Comparison of ENCODE assay signal across 22 cellular contexts in the genomic region with DNA sequence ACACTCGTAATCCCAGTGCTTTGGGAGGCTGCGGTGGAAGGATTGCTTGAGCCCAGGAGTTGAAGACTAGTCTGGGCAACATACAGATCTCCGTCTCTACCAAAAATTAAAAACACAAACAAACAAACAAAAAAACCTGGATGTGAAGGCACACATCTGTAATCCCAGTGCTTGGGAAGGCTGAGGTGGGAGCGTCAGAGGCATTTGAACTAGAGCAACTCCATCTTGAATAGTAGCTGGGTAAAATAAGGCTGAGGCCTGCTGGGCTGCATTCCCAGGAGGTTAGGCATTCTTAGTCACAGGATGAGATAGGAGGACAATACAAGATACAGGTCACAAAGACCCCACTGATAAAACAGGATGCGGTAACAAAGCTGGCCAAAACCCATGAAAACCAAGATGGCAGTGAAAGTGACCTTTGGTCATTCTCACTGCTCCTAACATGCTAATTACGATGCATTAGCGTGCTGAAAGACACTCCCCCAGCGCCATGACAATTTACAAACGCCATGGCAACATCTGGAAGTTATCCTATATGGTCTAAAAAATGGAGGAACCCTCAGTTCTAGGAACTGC. TPM values are rescaled to one million over a fixed set of nuclear protein-coding genes. Genes with fewer than 3 reads are reported as not detected.
"Had no signal": no experiment of that assay in that cellular context is flagged by ENCODE, and none has a peak within 500 bp of the region (broad histone marks: within the 10 kb centered on the region; RNA-seq: fewer than 3 reads in every experiment).

No MANE protein-coding gene starts in this region.

- DNase-seq: KBM-7, MG63, NCI-H1092 treated with DMSO at 0.1 percent for 48 hours, NCI-H1436, NCI-H187, NCI-H2029, NCI-H2081 treated with DMSO at 0.1 percent for 48 hours, NCI-H2171, NCI-H2227 treated with DMSO at 0.1 percent for 48 hours, NCI-H524, NCI-H526 treated with DMSO at 0.1 percent for 48 hours, NCI-H774, SHP77, SK-N-SH, SW 1271 had no signal

- H3K36me3 ChIP-seq: MG63 had no signal

- H3K27me3 ChIP-seq: MG63 had no signal

- H3K9ac ChIP-seq: SK-N-SH had no signal

- FAIRE-seq: HTR-8/SVneo, RCC 7860 had no signal

- H3K4me2 ChIP-seq: SK-N-SH had no signal

- H3K9me3 ChIP-seq: MG63, SK-N-SH had no signal

- H3K9me3 Mint-ChIP-seq: IgD-negative memory B cell had no signal

- H3K4me3 ChIP-seq: MG63 had no signal

- H3K27ac ChIP-seq: RWPE1 had no signal

RNA-seq across cellular contexts. Expression of a gene that starts 33.2 kb away (rescaled TPM):
- total RNA-seq: LHCN-M2, NCI-H460, SK-MEL-5 had no signal
- polyA plus RNA-seq: IgD-negative memory B cell had no signal
